In the genomic region with DNA sequence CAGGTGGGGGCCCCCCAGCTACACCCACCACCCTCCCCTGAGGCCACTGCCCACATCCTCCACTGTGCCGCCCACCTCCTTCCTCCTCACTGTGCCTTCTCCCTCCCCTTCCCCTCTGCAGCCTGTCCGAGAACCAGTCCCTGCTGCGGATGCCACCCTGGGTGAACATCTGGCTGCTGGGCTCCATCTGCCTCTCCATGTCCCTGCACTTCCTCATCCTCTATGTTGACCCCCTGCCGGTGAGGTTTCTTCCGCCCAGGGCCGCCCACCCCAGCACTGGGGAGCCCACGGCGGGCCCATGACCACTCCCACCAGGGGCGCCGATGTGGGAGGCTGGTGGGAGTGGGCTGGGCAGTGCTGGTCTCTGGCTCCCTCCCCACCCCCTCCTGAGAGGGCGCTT, we compare ENCODE assay signal across 20 cellular contexts. TPM values are rescaled to one million over a fixed set of nuclear protein-coding genes. Genes with fewer than 3 reads are reported as not detected.
DNase-seq lines count a peak whose midpoint lies in the region; ATAC-seq, FAIRE-seq and TF ChIP-seq lines count a peak whose summit lies in the region.
"Had no signal": no experiment of that assay in that cellular context is flagged by ENCODE, and none has a peak within 500 bp of the region (broad histone marks: within the 10 kb centered on the region; RNA-seq: fewer than 3 reads in every experiment).

No MANE protein-coding gene starts in this region.

- TF ChIP-seq EP300 in A549 (IDR thresholded peaks at IDR 0.05): no peak

- no peak overlapping the region for H3K4me3 Mint-ChIP-seq in activated T-helper 17 cell treated with anti-CD3 and anti-CD28 coated beads, Interleukin-2, amount 50 U/mL, for 72 hours
- no peak overlapping the region for H3K4me3 Mint-ChIP-seq in naive thymus-derived CD8-positive, alpha-beta T cell
- H3K4me3 Mint-ChIP-seq: CD4-positive, alpha-beta T cell had no signal

- H3K4me2 ChIP-seq in A549: no peak overlapping the region

- no peak for TF ChIP-seq POLR2A in A549 (IDR thresholded peaks at IDR 0.05; ENCODE audit: low read length)
- 0 out of 2 replicates have a peak, but pooled peaks have one; percentile 18 for TF ChIP-seq POLR2A in GM12892 (IDR thresholded peaks at IDR 0.05; ENCODE audit: low read depth, low read length)

- FAIRE-seq in A549 (lab: Jason Lieb, UNC) (no peak), GM12892 (lab: Jason Lieb, UNC) (no peak)
- FAIRE-seq: endometrium had no signal

- H3K27me3 Mint-ChIP-seq in activated T-helper 17 cell treated with anti-CD3 and anti-CD28 coated beads, Interleukin-2, amount 50 U/mL, for 72 hours: no peaks in the 10 kb centered on the region
- H3K27me3 Mint-ChIP-seq in naive thymus-derived CD8-positive, alpha-beta T cell: no peaks in the 10 kb centered on the region
- H3K27me3 Mint-ChIP-seq: CD4-positive, alpha-beta T cell had no signal

- no peaks in the 10 kb centered on the region for H3K36me3 Mint-ChIP-seq in activated T-helper 17 cell treated with anti-CD3 and anti-CD28 coated beads, Interleukin-2, amount 50 U/mL, for 72 hours (ENCODE audit: low read depth)
- H3K36me3 Mint-ChIP-seq in naive thymus-derived CD8-positive, alpha-beta T cell: peaks cover 0 to 5% (median 0%) of the 10 kb centered on the region in 3 donors

- no peak overlapping the region for H3K27ac Mint-ChIP-seq in activated T-helper 17 cell treated with anti-CD3 and anti-CD28 coated beads, Interleukin-2, amount 50 U/mL, for 72 hours
- H3K27ac Mint-ChIP-seq in naive thymus-derived CD8-positive, alpha-beta T cell: peak overlapping the region in 3 of 10 donors; percentile 37 to 89 (median 74)
- H3K27ac Mint-ChIP-seq: CD4-positive, alpha-beta T cell had no signal

- DNase-seq in A549 (ENCODE audit: low read depth in 1 of 2, low spot score in 1 of 2) (no peak), GM12892 (ENCODE audit: insufficient read length) (no peak), NCI-H748 treated with DMSO at 0.1 percent for 48 hours (lab: John Stamatoyannopoulos, UW) (no peak)
- DNase-seq in naive thymus-derived CD8-positive, alpha-beta T cell: no peak
- no peak for DNase-seq in stimulated activated CD4-positive, alpha-beta T cell treated with anti-CD3 and anti-CD28 coated beads, Interleukin-12 subunit alpha, Interleukin-12 subunit beta, amount 100 ng/mL, for 4 hours
- DNase-seq: activated CD4-positive, alpha-beta T cell treated with anti-CD3 and anti-CD28 coated beads for 4 hours; brain microvascular endothelial cell; CD4-positive, alpha-beta T cell; head of caudate nucleus; left lung; NCI-H526 treated with DMSO at 0.1 percent for 48 hours; nucleus accumbens had no signal

- 82% methylated on average over 10 of the region's 11 CpGs for WGBS in A549 (ENCODE audit: missing lambda C conversion rate)

- H3K4me3 ChIP-seq in A549: no peak overlapping the region
- H3K4me3 ChIP-seq: left lung, suprapubic skin had no signal

- H3K4me1 Mint-ChIP-seq in activated T-helper 17 cell treated with anti-CD3 and anti-CD28 coated beads, Interleukin-2, amount 50 U/mL, for 72 hours: no peaks in the 10 kb centered on the region
- H3K4me1 Mint-ChIP-seq in naive thymus-derived CD8-positive, alpha-beta T cell: peaks cover 3 to 11% (median 5%) of the 10 kb centered on the region in 4 donors

- ATAC-seq in A549 (peak; percentile 5 to 7; a peak in 2 of 6 replicates), GM18873 (IDR thresholded peaks at IDR 0.05; ENCODE audit: low FRiP score, unreplicated experiment) (no peak), GM18909 (IDR thresholded peaks at IDR 0.05; ENCODE audit: poor library complexity, unreplicated experiment) (no peak)
- peak; percentile 27 for ATAC-seq in activated T-helper 17 cell treated with anti-CD3 and anti-CD28 coated beads, Interleukin-2, amount 50 U/mL, for 72 hours (replicated peaks)
- ATAC-seq in naive thymus-derived CD8-positive, alpha-beta T cell: peak; percentile 12 to 20
- ATAC-seq: HCT116, left lung had no signal

- H3K4me1 ChIP-seq in A549: no peaks in the 10 kb centered on the region
- H3K4me1 ChIP-seq: left lung, suprapubic skin had no signal

- no peak for TF ChIP-seq RAD21 in A549 (conservative IDR thresholded peaks at IDR 0.05 in 1 of 2, IDR thresholded peaks at IDR 0.05 in 1 of 2)

- POLR2A ChIA-PET in A549 (lab: Yijun Ruan, JAX): no interaction called here
- POLR2A ChIA-PET in naive thymus-derived CD8-positive, alpha-beta T cell (lab: Charles Lee): no interaction called here

- TF ChIP-seq CTCF in A549 (IDR thresholded peaks at IDR 0.05): no peak

- no peaks in the 10 kb centered on the region for H3K9me3 Mint-ChIP-seq in activated T-helper 17 cell treated with anti-CD3 and anti-CD28 coated beads, Interleukin-2, amount 50 U/mL, for 72 hours
- H3K9me3 Mint-ChIP-seq in naive thymus-derived CD8-positive, alpha-beta T cell: no peaks in the 10 kb centered on the region
- H3K9me3 Mint-ChIP-seq: CD4-positive, alpha-beta T cell had no signal

- no peaks in the 10 kb centered on the region for H3K9me3 ChIP-seq in A549
- H3K9me3 ChIP-seq: left lung, suprapubic skin had no signal

- H3K27ac ChIP-seq in A549: no peak overlapping the region
- H3K27ac ChIP-seq: brain microvascular endothelial cell, left lung, suprapubic skin had no signal

- CTCF ChIA-PET in A549 (lab: Yijun Ruan, JAX): interaction anchor here (1.1 kb wide), 1 partner anchor 42 kb away, joined by 3 read pairs; no protein-coding TSS in a partner anchor

TF ChIP-seq in A549, 52 proteins besides CTCF, POLR2A, EP300 and RAD21 (continues in another document):
- no peak for TF ChIP-seq CEBPB (IDR thresholded peaks at IDR 0.05)

RNA-seq across cellular contexts. Expression of gene RABEP2, which starts 22.1 kb away (rescaled TPM):
- polyA plus RNA-seq in A549 (2011; rRNA removed) (5.4 and 6.0 TPM in 2 replicates), A549 (2017; fragmentation: RNase III; extraction: RNeasy Plus Mini Kit Qiagen cat#74134 plus additional on column Dnase treatment) (13.7 to 15.6 TPM (median 14.5 TPM) in 3 replicates)
- 17.4 and 18.5 TPM in 2 replicates for polyA plus RNA-seq in A549 (2012; cell fraction: cytosol; rRNA removed)
- 23.7 and 29.7 TPM in 2 replicates for polyA plus RNA-seq in A549 (2012; cell fraction: nucleus; rRNA removed)
- polyA minus RNA-seq in A549 (2011; rRNA and poly(A)+ RNA removed): 2.0 and 2.9 TPM in 2 replicates
- 18.6 TPM for polyA plus RNA-seq in GM12892 (2012; ENCODE audit: missing spikeins)
- total RNA-seq in activated T-helper 17 cell treated with anti-CD3 and anti-CD28 coated beads, Interleukin-2, amount 50 U/mL, for 72 hours: 10 to 100 TPM; 21.5 to 34.1 TPM
- total RNA-seq in naive thymus-derived CD8-positive, alpha-beta T cell: 10 to 100 TPM; 34.1 to 35.7 TPM
- 1 to 10 TPM; 2.8 to 6.5 (median 3.0) TPM for polyA plus RNA-seq in naive thymus-derived CD8-positive, alpha-beta T cell

RNA-seq across cellular contexts. Expression of gene ATP2A1, which starts 24.6 kb away (rescaled TPM):
- 0.96 and 1.1 TPM in 2 replicates for polyA plus RNA-seq in A549 (2011; rRNA removed)
- polyA plus RNA-seq in A549 (2012; cell fraction: cytosol; rRNA removed): 1.6 and 2.0 TPM in 2 replicates
- 15.2 and 16.9 TPM in 2 replicates for polyA plus RNA-seq in A549 (2012; cell fraction: nucleus; rRNA removed)
- 1.5 to 5.2 TPM (median 2.3 TPM) in 3 replicates for polyA plus RNA-seq in A549 (2017; fragmentation: RNase III; extraction: RNeasy Plus Mini Kit Qiagen cat#74134 plus additional on column Dnase treatment)
- 1.1 and 1.5 TPM in 2 replicates for polyA minus RNA-seq in A549 (2011; rRNA and poly(A)+ RNA removed)
- polyA plus RNA-seq in GM12892 (2012; ENCODE audit: missing spikeins): 1.8 TPM
- total RNA-seq in activated T-helper 17 cell treated with anti-CD3 and anti-CD28 coated beads, Interleukin-2, amount 50 U/mL, for 72 hours: 1 to 10 TPM; 2.2 to 3.1 TPM
- 1 to 10 TPM in 1 of 2 experiments, under 1 TPM in 1; 0.58 to 1.2 TPM for total RNA-seq in naive thymus-derived CD8-positive, alpha-beta T cell
- not detected for polyA plus RNA-seq in naive thymus-derived CD8-positive, alpha-beta T cell

RNA-seq across cellular contexts. Expression of gene CD19, which starts 28.9 kb away (rescaled TPM):
- polyA plus RNA-seq in A549 (2011; rRNA removed): not detected in 2 replicates
- polyA plus RNA-seq in A549 (2012; cell fraction: cytosol; rRNA removed): not detected in 2 replicates
- polyA plus RNA-seq in A549 (2012; cell fraction: nucleus; rRNA removed): not detected in 2 replicates
- not detected in 3 replicates for polyA plus RNA-seq in A549 (2017; fragmentation: RNase III; extraction: RNeasy Plus Mini Kit Qiagen cat#74134 plus additional on column Dnase treatment)
- not detected in 2 replicates for polyA minus RNA-seq in A549 (2011; rRNA and poly(A)+ RNA removed)
- polyA plus RNA-seq in GM12892 (2012; ENCODE audit: missing spikeins): 57.2 TPM
- 1 to 10 TPM in 1 of 2 donors, not detected in 1; 2.1 TPM for total RNA-seq in activated T-helper 17 cell treated with anti-CD3 and anti-CD28 coated beads, Interleukin-2, amount 50 U/mL, for 72 hours
- 1 to 10 TPM; 6.9 to 7.6 TPM for total RNA-seq in naive thymus-derived CD8-positive, alpha-beta T cell
- polyA plus RNA-seq in naive thymus-derived CD8-positive, alpha-beta T cell: under 1 TPM; 0.17 to 0.19 (median 0.19) TPM
- total RNA-seq: renal cortical epithelial cell had no signal
- polyA plus RNA-seq: AG04450 had no signal

RNA-seq across cellular contexts. Expression of gene SH2B1, which starts 39.3 kb away (rescaled TPM):
- polyA plus RNA-seq in A549 (2011; rRNA removed) (10.7 and 12.3 TPM in 2 replicates), A549 (2017; fragmentation: RNase III; extraction: RNeasy Plus Mini Kit Qiagen cat#74134 plus additional on column Dnase treatment) (25.9 to 31.0 TPM (median 26.7 TPM) in 3 replicates)
- 30.4 and 37.2 TPM in 2 replicates for polyA plus RNA-seq in A549 (2012; cell fraction: cytosol; rRNA removed)
- polyA plus RNA-seq in A549 (2012; cell fraction: nucleus; rRNA removed): 122 and 123 TPM in 2 replicates
- polyA minus RNA-seq in A549 (2011; rRNA and poly(A)+ RNA removed): 20.9 and 25.7 TPM in 2 replicates
- polyA plus RNA-seq in GM12892 (2012; ENCODE audit: missing spikeins): 19.9 TPM
- 10 to 100 TPM; 45.0 to 46.4 TPM for total RNA-seq in activated T-helper 17 cell treated with anti-CD3 and anti-CD28 coated beads, Interleukin-2, amount 50 U/mL, for 72 hours
- 100 to 1,000 TPM; 110 to 117 TPM for total RNA-seq in naive thymus-derived CD8-positive, alpha-beta T cell
- 1 to 10 TPM; 1.1 to 2.5 (median 2.2) TPM for polyA plus RNA-seq in naive thymus-derived CD8-positive, alpha-beta T cell

RNA-seq across cellular contexts. Expression of gene NFATC2IP, which starts 47.8 kb away (rescaled TPM):
- polyA plus RNA-seq in A549 (2011; rRNA removed): 32.2 and 35.7 TPM in 2 replicates
- polyA plus RNA-seq in A549 (2012; cell fraction: cytosol; rRNA removed): 27.8 and 35.6 TPM in 2 replicates
- 113 and 134 TPM in 2 replicates for polyA plus RNA-seq in A549 (2012; cell fraction: nucleus; rRNA removed)
- polyA plus RNA-seq in A549 (2017; fragmentation: RNase III; extraction: RNeasy Plus Mini Kit Qiagen cat#74134 plus additional on column Dnase treatment): 29.7 to 31.4 TPM (median 30.3 TPM) in 3 replicates
- polyA minus RNA-seq in A549 (2011; rRNA and poly(A)+ RNA removed): 24.2 and 25.7 TPM in 2 replicates
- 36.4 TPM for polyA plus RNA-seq in GM12892 (2012; ENCODE audit: missing spikeins)
- total RNA-seq in activated T-helper 17 cell treated with anti-CD3 and anti-CD28 coated beads, Interleukin-2, amount 50 U/mL, for 72 hours: 100 to 1,000 TPM in 1 of 2 donors, 10 to 100 TPM in 1; 81.3 to 100 TPM
- total RNA-seq in naive thymus-derived CD8-positive, alpha-beta T cell: 100 to 1,000 TPM; 112 to 116 TPM
- polyA plus RNA-seq in naive thymus-derived CD8-positive, alpha-beta T cell: 10 to 100 TPM; 22.8 to 30.2 (median 28.7) TPM

Comparison
In these comparisons a context has a peak if more than half of its experiments do, and no peak if none do; other contexts are left out.
1. ATAC-seq: peak in A549 (2 of 2), activated T-helper 17 cell treated with anti-CD3 and anti-CD28 coated beads, Interleukin-2, amount 50 U/mL, for 72 hours (single experiment) and naive thymus-derived CD8-positive, alpha-beta T cell (2 of 2); none in GM18873 (single experiment) and GM18909 (single experiment).